ENCODE assay signal across 32 cellular contexts in genomic region chr7:40542982-40543741, GRCh38.
DNase-seq lines count a peak whose midpoint lies in the region; ATAC-seq and TF ChIP-seq lines count a peak whose summit lies in the region.
"Had no signal": no experiment of that assay in that cellular context is flagged by ENCODE, and none has a peak within 500 bp of the region (broad histone marks: within the 10 kb centered on the region; RNA-seq: fewer than 3 reads in every experiment).

No MANE protein-coding gene starts in this region.

- DNase-seq in AG10803 (ENCODE audit: low read depth) (peak; percentile 82), IMR-90 (peak; percentile 17), choroid plexus epithelial cell (ENCODE audit: low read depth) (peak; percentile 35), mesothelial cell of epicardium (ENCODE audit: low spot score in 2 of 2, unreplicated experiment in 2 of 2) (no peak), GOT3 (lab: John Stamatoyannopoulos, UW) (no peak), MV-4-11 (lab: John Stamatoyannopoulos, UW) (no peak), natural killer cell (no peak), foreskin melanocyte (no peak)
- DNase-seq: activated CD4-positive, alpha-beta T cell treated with anti-CD3 and anti-CD28 coated beads for 36 hours; activated CD8-positive, alpha-beta memory T cell treated with anti-CD3 and anti-CD28 coated beads, Interleukin-2, amount 50 U/mL, for 48 hours; activated CD8-positive, alpha-beta T cell treated with anti-CD3 and anti-CD28 coated beads for 36 hours; activated naive CD4-positive, alpha-beta T cell treated with Interleukin-2 at 50 U/mL for 16 hours; adrenal gland; AML-193; CD4-positive, alpha-beta T cell; colonic mucosa; effector CD8-positive, alpha-beta T cell; gastrocnemius medialis; lower lobe of right lung; NCI-H1105; NCI-H187; NCI-H526; pancreas; retina; spleen; stimulated activated CD4-positive, alpha-beta T cell treated with anti-CD3 and anti-CD28 coated beads, Interleukin-2, amount 100 ng/mL, for 24 hours; stimulated activated CD8-positive, alpha-beta memory T cell treated with anti-CD3 and anti-CD28 coated beads, Interleukin-4, amount 100 ng/mL, for 48 hours; uterus had no signal

- no peak overlapping the region for H4K91ac ChIP-seq in IMR-90 (ENCODE audit: insufficient read depth, low read depth, low read length)

- H3K9me1 ChIP-seq in IMR-90 (ENCODE audit: insufficient read depth, low read length): no peaks in the 10 kb centered on the region

- H3K4me1 Mint-ChIP-seq in mesothelial cell of epicardium: peaks cover 48% of the 10 kb centered on the region
- no peaks in the 10 kb centered on the region for H3K4me1 Mint-ChIP-seq in natural killer cell
- H3K4me1 Mint-ChIP-seq: activated CD4-positive, alpha-beta T cell treated with anti-CD3 and anti-CD28 coated beads for 36 hours had no signal

- no peak for TF ChIP-seq POLR2A in IMR-90 (IDR thresholded peaks at IDR 0.05; ENCODE audit: low read depth, low read length)

- no peaks in the 10 kb centered on the region for H3K27me3 ChIP-seq in IMR-90 (ENCODE audit: control insufficient read depth, insufficient read depth, low read length)
- H3K27me3 ChIP-seq: adrenal gland, breast epithelium, colonic mucosa, gastrocnemius medialis, pancreas, spleen, uterus had no signal

- H3K36me3 ChIP-seq in IMR-90 (ENCODE audit: control insufficient read depth, insufficient read depth, low read length): no peaks in the 10 kb centered on the region
- H3K36me3 ChIP-seq: adrenal gland, breast epithelium, colonic mucosa, gastrocnemius medialis, lower lobe of right lung, pancreas, spleen, thoracic aorta, uterus had no signal

- POLR2A ChIA-PET in IMR-90 (lab: Charles Lee; ENCODE audit: unreplicated experiment): no interaction called here

- H3K4ac ChIP-seq in IMR-90 (ENCODE audit: low read depth, low read length): no peak overlapping the region

- H2AFZ ChIP-seq in IMR-90 (replicated peaks; ENCODE audit: low read length, poor library complexity): no peak overlapping the region

- peaks cover 7% of the 10 kb centered on the region for H3K4me1 ChIP-seq in IMR-90 (ENCODE audit: control insufficient read depth, insufficient read depth, low read length)
- H3K4me1 ChIP-seq: adrenal gland, breast epithelium, colonic mucosa, gastrocnemius medialis, lower lobe of right lung, pancreas, uterus had no signal

- no peaks in the 10 kb centered on the region for H3K9me3 ChIP-seq in IMR-90 (ENCODE audit: control insufficient read depth, insufficient read depth, low read length)
- H3K9me3 ChIP-seq: adrenal gland, breast epithelium, colonic mucosa, gastrocnemius medialis, lower lobe of right lung, pancreas, spleen, thoracic aorta, uterus had no signal

- H4K8ac ChIP-seq in IMR-90 (ENCODE audit: low read depth in 2 of 2, low read length in 2 of 2): no peak overlapping the region

- H3K79me1 ChIP-seq in IMR-90 (ENCODE audit: low read depth in 1 of 2, low read length in 2 of 2): no peaks in the 10 kb centered on the region

- in situ Hi-C loops in IMR-90 (cut with MboI; ENCODE audit: low sequenced_read_pairs): no loop called here

- TF ChIP-seq RAD21 in IMR-90 (IDR thresholded peaks at IDR 0.05; ENCODE audit: low read length): no peak

- no peak overlapping the region for H2BK20ac ChIP-seq in IMR-90 (ENCODE audit: low read depth, low read length)

- no peak overlapping the region for H3K27ac ChIP-seq in IMR-90 (ENCODE audit: insufficient read depth, low read length)
- H3K27ac ChIP-seq: adrenal gland, breast epithelium, colonic mucosa, gastrocnemius medialis, lower lobe of right lung, pancreas, spleen had no signal

- H3K9ac ChIP-seq in IMR-90 (ENCODE audit: low read depth, low read length): no peak overlapping the region

- no TSS peak for BruUV-seq in IMR-90 (replicated peaks; lab: Mats Ljungman, UMichigan)

- no peak overlapping the region for H2AK9ac ChIP-seq in IMR-90 (replicated peaks; ENCODE audit: low read depth, low read length, poor library complexity)

- no peak overlapping the region for H3K56ac ChIP-seq in IMR-90 (ENCODE audit: extremely low read depth, insufficient read depth, low read length)

- intact Hi-C loops in IMR-90 (cut with micrococcal nuclease) (no loop called here), natural killer cell (cut with micrococcal nuclease) (no loop called here)

- H2BK15ac ChIP-seq in IMR-90 (ENCODE audit: low read depth, low read length): no peak overlapping the region

- H3K27ac Mint-ChIP-seq in mesothelial cell of epicardium (peak overlapping the region; percentile 92), natural killer cell (no peak overlapping the region)
- H3K27ac Mint-ChIP-seq: activated CD4-positive, alpha-beta T cell treated with anti-CD3 and anti-CD28 coated beads for 36 hours; activated CD8-positive, alpha-beta T cell treated with anti-CD3 and anti-CD28 coated beads for 36 hours; activated T-helper 1 cell treated with anti-CD3 and anti-CD28 coated beads, Interleukin-12 subunit alpha, Interleukin-12 subunit beta, Interleukin-2, Interleukin-4 antibody, amounts not matched to agents 30 ng/mL and 10 ng/mL and 1 ng/mL, durations not matched to agents 14 hours and 24 hours and 36 hours; CD4-positive, alpha-beta T cell; stimulated activated naive CD8-positive, alpha-beta T cell treated with anti-CD3 and anti-CD28 coated beads, Interleukin-15, Interleukin-2, amounts not matched to agents 100 ng/mL and 50 ng/mL, for 24 hours had no signal

- H3K4me3 ChIP-seq in AG10803 (ENCODE audit: low read length) (no peak overlapping the region), IMR-90 (ENCODE audit: insufficient read depth, low read depth, low read length) (no peak overlapping the region), choroid plexus epithelial cell (ENCODE audit: low read depth, low read length) (no peak overlapping the region)
- H3K4me3 ChIP-seq: adrenal gland, breast epithelium, colonic mucosa, gastrocnemius medialis, lower lobe of right lung, pancreas, spleen, uterus had no signal

- no peaks in the 10 kb centered on the region for H4K20me1 ChIP-seq in IMR-90 (ENCODE audit: insufficient read depth, low read length)

- H3K4me3 Mint-ChIP-seq in mesothelial cell of epicardium (no peak overlapping the region), natural killer cell (no peak overlapping the region)
- H3K4me3 Mint-ChIP-seq: activated CD4-positive, alpha-beta T cell treated with anti-CD3 and anti-CD28 coated beads for 36 hours; activated CD8-positive, alpha-beta T cell treated with anti-CD3 and anti-CD28 coated beads for 36 hours; activated T-helper 1 cell treated with anti-CD3 and anti-CD28 coated beads, Interleukin-12 subunit alpha, Interleukin-12 subunit beta, Interleukin-2, Interleukin-4 antibody, amounts not matched to agents 30 ng/mL and 10 ng/mL and 1 ng/mL, durations not matched to agents 14 hours and 24 hours and 36 hours; CD4-positive, alpha-beta T cell; stimulated activated naive CD8-positive, alpha-beta T cell treated with anti-CD3 and anti-CD28 coated beads, Interleukin-15, Interleukin-2, amounts not matched to agents 100 ng/mL and 50 ng/mL, for 24 hours had no signal

- TF ChIP-seq CTCF in AG10803 (conservative IDR thresholded peaks at IDR 0.05; ENCODE audit: low read length): no peak
- TF ChIP-seq CTCF in IMR-90 (conservative IDR thresholded peaks at IDR 0.05; ENCODE audit: low read depth, low read length): no peak
- no peak for TF ChIP-seq CTCF in choroid plexus epithelial cell (conservative IDR thresholded peaks at IDR 0.05; ENCODE audit: low read depth, low read length)
- TF ChIP-seq CTCF in mesothelial cell of epicardium (IDR thresholded peaks at IDR 0.05; ENCODE audit: unreplicated experiment): no peak
- TF ChIP-seq CTCF in natural killer cell (IDR thresholded peaks at IDR 0.05): no peak

- H3K36me3 Mint-ChIP-seq in mesothelial cell of epicardium (no peaks in the 10 kb centered on the region), natural killer cell (no peaks in the 10 kb centered on the region)

- no peak overlapping the region for H2AK5ac ChIP-seq in IMR-90 (ENCODE audit: low read depth, low read length)

- ATAC-seq in IMR-90 (ENCODE audit: low read depth) (no peak), natural killer cell (no peak)
- ATAC-seq: activated CD4-positive, alpha-beta T cell treated with anti-CD3 and anti-CD28 coated beads for 36 hours; activated CD8-positive, alpha-beta T cell treated with anti-CD3 and anti-CD28 coated beads for 36 hours; gastrocnemius medialis had no signal

- H4K5ac ChIP-seq in IMR-90 (ENCODE audit: low read depth, low read length): no peak overlapping the region

- CTCF ChIA-PET in IMR-90 (lab: Yijun Ruan, JAX): interaction anchor here (1.1 kb wide), 1 partner anchor 11 kb away, joined by 3 read pairs; no protein-coding TSS in a partner anchor

- no peak overlapping the region for H3K14ac ChIP-seq in IMR-90 (replicated peaks; ENCODE audit: low read depth, low read length)

- no peaks in the 10 kb centered on the region for H3K27me3 Mint-ChIP-seq in mesothelial cell of epicardium (ENCODE audit: low read depth)
- no peaks in the 10 kb centered on the region for H3K27me3 Mint-ChIP-seq in natural killer cell (ENCODE audit: low read depth in 2 of 2)
- H3K27me3 Mint-ChIP-seq: activated CD4-positive, alpha-beta T cell treated with anti-CD3 and anti-CD28 coated beads for 36 hours; activated CD8-positive, alpha-beta T cell treated with anti-CD3 and anti-CD28 coated beads for 36 hours; CD4-positive, alpha-beta T cell; stimulated activated naive CD8-positive, alpha-beta T cell treated with anti-CD3 and anti-CD28 coated beads, Interleukin-15, Interleukin-2, amounts not matched to agents 100 ng/mL and 50 ng/mL, for 24 hours had no signal

- H2BK5ac ChIP-seq in IMR-90 (ENCODE audit: low read depth, low read length, poor library complexity, severe bottlenecking): no peak overlapping the region

- dilution Hi-C loops in IMR-90 (cut with HindIII; ENCODE audit: low sequenced_read_pairs, unreplicated experiment): no loop called here

- H2BK120ac ChIP-seq in IMR-90 (ENCODE audit: low read depth, low read length): no peak overlapping the region

- no peak overlapping the region for H3K4me2 ChIP-seq in IMR-90 (ENCODE audit: low read depth, low read length)

- no peak overlapping the region for H3K18ac ChIP-seq in IMR-90 (ENCODE audit: low read depth, low read length)

- no CpG with 5 or more reads among the region's 3 CpGs for WGBS in IMR-90 (ENCODE audit: extremely low coverage in 2 of 2, insufficient read length in 1 of 2), 2 experiments

- H3K23ac ChIP-seq in IMR-90 (ENCODE audit: low read depth, low read length): no peak overlapping the region

- H3K9me3 Mint-ChIP-seq in mesothelial cell of epicardium (peaks cover 3% of the 10 kb centered on the region), natural killer cell (peaks cover 2% of the 10 kb centered on the region in 2 donors)
- H3K9me3 Mint-ChIP-seq: activated CD8-positive, alpha-beta T cell treated with anti-CD3 and anti-CD28 coated beads for 36 hours; activated T-helper 1 cell treated with anti-CD3 and anti-CD28 coated beads, Interleukin-12 subunit alpha, Interleukin-12 subunit beta, Interleukin-2, Interleukin-4 antibody, amounts not matched to agents 30 ng/mL and 10 ng/mL and 1 ng/mL, durations not matched to agents 14 hours and 24 hours and 36 hours; CD4-positive, alpha-beta T cell; stimulated activated naive CD8-positive, alpha-beta T cell treated with anti-CD3 and anti-CD28 coated beads, Interleukin-15, Interleukin-2, amounts not matched to agents 100 ng/mL and 50 ng/mL, for 24 hours had no signal

TF ChIP-seq in IMR-90, 13 proteins besides CTCF, POLR2A, EP300 and RAD21 (continues in another document):
- no peak for TF ChIP-seq RFX5 (IDR thresholded peaks at IDR 0.05; ENCODE audit: low read depth, low read length)

Comparison
In these comparisons a context has a peak if more than half of its experiments do, and no peak if none do; other contexts are left out.
1. DNase-seq: peak in AG10803 (single experiment), IMR-90 (single experiment) and choroid plexus epithelial cell (single experiment); none in mesothelial cell of epicardium (0 of 2), GOT3 (single experiment), MV-4-11 (single experiment), natural killer cell (single experiment) and foreskin melanocyte (single experiment).